19 cellular contexts compared by ENCODE assay signal in genomic region chr2:113058998-113059960, GRCh38. TPM values are rescaled to one million over a fixed set of nuclear protein-coding genes. Genes with fewer than 3 reads are reported as not detected.
"Had no signal": no experiment of that assay in that cellular context is flagged by ENCODE, and none has a peak within 500 bp of the region (broad histone marks: within the 10 kb centered on the region; RNA-seq: fewer than 3 reads in every experiment).

Gene IL36RN (plus strand): TSS chr2:113059198. CDS start chr2:113059439, 241 bp downstream.

- ATAC-seq: activated naive CD8-positive, alpha-beta T cell treated with anti-CD3 and anti-CD28 coated beads, Interleukin-2, amount 50 U/mL, for 24 hours; activated T-cell treated with anti-CD3 and anti-CD28 coated beads, Interleukin-2, amount 50 U/mL, for 72 hours; left cardiac atrium; pancreas; stimulated activated naive CD8-positive, alpha-beta T cell treated with anti-CD3 and anti-CD28 coated beads, Interleukin-15, amount 100 ng/mL, for 72 hours had no signal

- H3K4me3 Mint-ChIP-seq: activated naive CD8-positive, alpha-beta T cell treated with anti-CD3 and anti-CD28 coated beads, Interleukin-2, amount 50 U/mL, for 24 hours; activated T-cell treated with anti-CD3 and anti-CD28 coated beads, Interleukin-2, amount 50 U/mL, for 72 hours; neural crest cell; stimulated activated naive CD8-positive, alpha-beta T cell treated with anti-CD3 and anti-CD28 coated beads, Interleukin-15, amount 100 ng/mL, for 72 hours; T-helper 1 cell treated with Interleukin-12 subunit alpha and Interleukin-12 subunit beta and Interleukin-4 antibody, amounts not matched to agents 30 μg/mL and 1 μg/mL, for 36 hours had no signal

- H3K4me2 ChIP-seq: SK-N-SH had no signal

- H3K27ac ChIP-seq: pancreas, thoracic aorta had no signal

- DNase-seq: activated CD4-positive, alpha-beta T cell treated with anti-CD3 and anti-CD28 coated beads, Interleukin-2, amount 50 U/mL, for 1 hour; activated CD4-positive, CD25-positive, alpha-beta regulatory T cell; activated naive CD8-positive, alpha-beta T cell treated with anti-CD3 and anti-CD28 coated beads, Interleukin-2, amount 50 U/mL, for 24 hours; activated T-cell treated with anti-CD3 and anti-CD28 coated beads, Interleukin-2, amount 50 U/mL, for 72 hours; effector CD4-positive, alpha-beta T cell; hypothalamus; left cardiac atrium; mesenchymal stem cell; pancreas; SK-N-SH; stimulated activated CD4-positive, alpha-beta T cell treated with anti-CD3 and anti-CD28 coated beads, Interleukin-15, amount 100 ng/mL, for 24 hours; stimulated activated CD4-positive, alpha-beta T cell treated with anti-CD3 and anti-CD28 coated beads, Interleukin-4, amount 100 ng/mL, for 24 hours; stimulated activated naive CD8-positive, alpha-beta T cell treated with anti-CD3 and anti-CD28 coated beads, Interleukin-15, amount 100 ng/mL, for 72 hours had no signal

- H3K4me1 Mint-ChIP-seq: neural crest cell; stimulated activated naive CD8-positive, alpha-beta T cell treated with anti-CD3 and anti-CD28 coated beads, Interleukin-15, amount 100 ng/mL, for 72 hours had no signal

- H3K36me3 ChIP-seq: pancreas, thoracic aorta had no signal

- H3K27ac Mint-ChIP-seq: activated naive CD8-positive, alpha-beta T cell treated with anti-CD3 and anti-CD28 coated beads, Interleukin-2, amount 50 U/mL, for 24 hours; activated T-cell treated with anti-CD3 and anti-CD28 coated beads, Interleukin-2, amount 50 U/mL, for 72 hours; T-helper 1 cell treated with Interleukin-12 subunit alpha and Interleukin-12 subunit beta and Interleukin-4 antibody, amounts not matched to agents 30 μg/mL and 1 μg/mL, for 36 hours had no signal

- H3K9ac ChIP-seq: SK-N-SH had no signal

- H3K27me3 Mint-ChIP-seq: activated naive CD8-positive, alpha-beta T cell treated with anti-CD3 and anti-CD28 coated beads, Interleukin-2, amount 50 U/mL, for 24 hours; stimulated activated naive CD8-positive, alpha-beta T cell treated with anti-CD3 and anti-CD28 coated beads, Interleukin-15, amount 100 ng/mL, for 72 hours had no signal

- H3K4me1 ChIP-seq: pancreas had no signal

- H3K9me3 ChIP-seq: pancreas, SK-N-SH, thoracic aorta had no signal

- H3K4me3 ChIP-seq: pancreas, thoracic aorta had no signal

- H3K27me3 ChIP-seq: pancreas had no signal

RNA-seq across cellular contexts. Expression of gene IL36RN, which starts in this region (rescaled TPM):
- total RNA-seq: activated T-cell treated with anti-CD3 and anti-CD28 coated beads, Interleukin-2, amount 50 U/mL, for 72 hours; glomerular endothelial cell; left cardiac atrium; myocyte; neural crest cell; pancreas; renal cortical epithelial cell; thoracic aorta had no signal
- polyA plus RNA-seq: pancreas, SK-N-SH had no signal
